ENCODE assay signal across 14 cellular contexts in genomic region chr10:43205681-43206390, GRCh38.
DNase-seq lines count a peak whose midpoint lies in the region; TF ChIP-seq lines count a peak whose summit lies in the region.
"Had no signal": no experiment of that assay in that cellular context is flagged by ENCODE, and none has a peak within 500 bp of the region (broad histone marks: within the 10 kb centered on the region; RNA-seq: fewer than 3 reads in every experiment).

No MANE protein-coding gene starts in this region.

- H3K9me3 ChIP-seq in breast epithelium (no peaks in the 10 kb centered on the region), transverse colon (no peaks in the 10 kb centered on the region)
- H3K9me3 ChIP-seq: colonic mucosa, MG63 had no signal

- H3K27me3 Mint-ChIP-seq in MCF 10A (ENCODE audit: insufficient read depth, unreplicated experiment) (no peaks in the 10 kb centered on the region), mesothelial cell of epicardium (ENCODE audit: low read depth) (no peaks in the 10 kb centered on the region)

- no peak overlapping the region for H3K4me3 ChIP-seq in breast epithelium
- H3K4me3 ChIP-seq in transverse colon = no peak overlapping the region
- H3K4me3 ChIP-seq: colonic mucosa, MG63, PC-9 had no signal

- TF ChIP-seq CTCF in breast epithelium (IDR thresholded peaks at IDR 0.05) (no peak), MCF 10A (IDR thresholded peaks at IDR 0.05; ENCODE audit: unreplicated experiment) (no peak), mesothelial cell of epicardium (IDR thresholded peaks at IDR 0.05; ENCODE audit: unreplicated experiment) (no peak), transverse colon (IDR thresholded peaks at IDR 0.05) (no peak), GM10248 (IDR thresholded peaks at IDR 0.05; ENCODE audit: control extremely low read depth, extremely low read depth, low read depth, missing control alignments) (no peak)

- H3K9me3 Mint-ChIP-seq in MCF 10A (ENCODE audit: unreplicated experiment) (no peaks in the 10 kb centered on the region), mesothelial cell of epicardium (no peaks in the 10 kb centered on the region)

- POLR2A ChIA-PET in MCF 10A (lab: Yijun Ruan, JAX) (interaction anchor here (1.0 to 1.1 kb wide), 2 partner anchors 34 to 173 kb away, joined by 3 to 4 read pairs; no protein-coding TSS in a partner anchor), GM10248 (lab: Yijun Ruan, JAX) (no interaction called here)

- H3K4me3 Mint-ChIP-seq in MCF 10A (ENCODE audit: unreplicated experiment) = no peak overlapping the region
- H3K4me3 Mint-ChIP-seq in mesothelial cell of epicardium = no peak overlapping the region

- H3K27ac Mint-ChIP-seq in MCF 10A (ENCODE audit: low read depth, unreplicated experiment) (no peak overlapping the region), mesothelial cell of epicardium (no peak overlapping the region)

- H3K36me3 Mint-ChIP-seq in MCF 10A (ENCODE audit: insufficient read depth, unreplicated experiment) = no peaks in the 10 kb centered on the region
- H3K36me3 Mint-ChIP-seq in mesothelial cell of epicardium = no peaks in the 10 kb centered on the region

- no TSS peak for BruUV-seq in MCF 10A (replicated peaks; lab: Mats Ljungman, UMichigan)

- H3K27me3 ChIP-seq in breast epithelium = no peaks in the 10 kb centered on the region
- no peaks in the 10 kb centered on the region for H3K27me3 ChIP-seq in transverse colon
- H3K27me3 ChIP-seq: colonic mucosa, MG63 had no signal

- H3K27ac ChIP-seq in breast epithelium (no peak overlapping the region), transverse colon (no peak overlapping the region)
- H3K27ac ChIP-seq: colonic mucosa, PC-9 had no signal

- no peak for TF ChIP-seq EP300 in transverse colon (IDR thresholded peaks at IDR 0.05; ENCODE audit: low read depth)

- H3K4me1 Mint-ChIP-seq in MCF 10A (ENCODE audit: insufficient read depth, unreplicated experiment) (no peaks in the 10 kb centered on the region), mesothelial cell of epicardium (no peaks in the 10 kb centered on the region)

- no peaks in the 10 kb centered on the region for H3K36me3 ChIP-seq in breast epithelium
- H3K36me3 ChIP-seq in transverse colon = no peaks in the 10 kb centered on the region
- H3K36me3 ChIP-seq: colonic mucosa, MG63 had no signal

- peak; percentile 13 to 46 for DNase-seq in breast epithelium (ENCODE audit: low spot score in 2 of 2)
- no peak for DNase-seq in MCF 10A (ENCODE audit: unreplicated experiment)
- DNase-seq in activated CD8-positive, alpha-beta memory T cell treated with anti-CD3 and anti-CD28 coated beads, Interleukin-2, amount 50 U/mL, for 4 hours = peak; percentile 7
- DNase-seq in mesothelial cell of epicardium (ENCODE audit: low spot score in 2 of 2, unreplicated experiment in 2 of 2) = peak; percentile 18 to 35
- DNase-seq in transverse colon = peak; percentile 6
- no peak for DNase-seq in GM10248 (ENCODE audit: extremely low spot score)
- no peak for DNase-seq in activated effector memory CD4-positive, alpha-beta T cell treated with anti-CD3 and anti-CD28 coated beads, Interleukin-2, amount 50 U/mL, for 16 hours
- DNase-seq in amygdala (lab: John Stamatoyannopoulos, UW) = no peak
- DNase-seq: GOT3, NCI-H2029, NCI-H526 treated with DMSO at 0.1 percent for 48 hours had no signal

- CTCF ChIA-PET in MCF 10A (lab: Yijun Ruan, JAX) = interaction anchor here (0.8 to 2.9 kb wide), 13 partner anchors 8 to 284 kb away, joined by 3 to 16 read pairs (median 5); no protein-coding TSS in a partner anchor
- CTCF ChIA-PET in GM10248 (lab: Yijun Ruan, JAX) = interaction anchor here (1.0 to 3.8 kb wide), 14 partner anchors 9 to 253 kb away, joined by 3 to 33 read pairs (median 4); no protein-coding TSS in a partner anchor

- in situ Hi-C loops in transverse colon (cut with MboI; ENCODE audit: low pct_ligation_motif_present in 1 of 4, low pct_unique_long_range_greater_than_20kb in 1 of 4, low sequenced_read_pairs in 3 of 4) = no loop called here

- 91 to 93% methylated on average over 5 to 20 of the region's 20 CpGs for WGBS in transverse colon (ENCODE audit: low coverage in 1 of 2), 2 donors

- H3K4me1 ChIP-seq in breast epithelium = no peaks in the 10 kb centered on the region
- H3K4me1 ChIP-seq in transverse colon = peaks cover 0 to 17% (median 9%) of the 10 kb centered on the region in 4 donors
- H3K4me1 ChIP-seq: colonic mucosa had no signal

- intact Hi-C loops in breast epithelium (cut with DNase I; ENCODE audit: low total_unique reads) (no loop called here), MCF 10A (cut with micrococcal nuclease) (loop anchor here (1.0 to 10.0 kb wide), 2 partner anchors 79 to 142 kb away; no protein-coding TSS in a partner anchor), transverse colon (cut with DNase I; ENCODE audit: low total_unique reads) (no loop called here)

- no peak for TF ChIP-seq POLR2A in breast epithelium (IDR thresholded peaks at IDR 0.05)
- TF ChIP-seq POLR2A in transverse colon (IDR thresholded peaks at IDR 0.05) = no peak

Comparison
In these comparisons a context has a peak if more than half of its experiments do, and no peak if none do; other contexts are left out.
1. DNase-seq: peak in breast epithelium (2 of 2), activated CD8-positive, alpha-beta memory T cell treated with anti-CD3 and anti-CD28 coated beads, Interleukin-2, amount 50 U/mL, for 4 hours (single experiment), mesothelial cell of epicardium (2 of 2) and transverse colon (single experiment); none in MCF 10A (single experiment), GM10248 (single experiment), activated effector memory CD4-positive, alpha-beta T cell treated with anti-CD3 and anti-CD28 coated beads, Interleukin-2, amount 50 U/mL, for 16 hours (single experiment) and amygdala (0 of 56).